Comparison of ENCODE assay signal across 10 cellular contexts in genomic region chr10:110303681-110304080, GRCh38. TPM values are rescaled to one million over a fixed set of nuclear protein-coding genes. Genes with fewer than 3 reads are reported as not detected.
DNase-seq lines count a peak whose midpoint lies in the region; ATAC-seq, FAIRE-seq and TF ChIP-seq lines count a peak whose summit lies in the region.
"Had no signal": no experiment of that assay in that cellular context is flagged by ENCODE, and none has a peak within 500 bp of the region (broad histone marks: within the 10 kb centered on the region; RNA-seq: fewer than 3 reads in every experiment).

No MANE protein-coding gene starts in this region.

- DNase-seq in GM12891 (ENCODE audit: insufficient read length, low spot score) = no peak
- no peak for DNase-seq in T-cell
- DNase-seq in fibroblast of the aortic adventitia (ENCODE audit: low read depth) = peak; percentile 5
- DNase-seq in skeletal muscle cell (ENCODE audit: low read depth) = no peak
- DNase-seq in mucosa of gallbladder (ENCODE audit: low spot score) = no peak
- no peak for DNase-seq in stimulated activated CD4-positive, alpha-beta T cell treated with anti-CD3 and anti-CD28 coated beads, Interleukin-15, amount 100 ng/mL, for 24 hours
- DNase-seq in sciatic nerve (ENCODE audit: low spot score) = no peak
- DNase-seq: stimulated activated CD4-positive, alpha-beta T cell treated with anti-CD3 and anti-CD28 coated beads, Interleukin-12 subunit alpha, Interleukin-12 subunit beta, amount 100 ng/mL, for 4 hours had no signal

- no peaks in the 10 kb centered on the region for H3K27me3 Mint-ChIP-seq in T-cell

- H3K4me3 ChIP-seq in fibroblast of the aortic adventitia (ENCODE audit: low read depth, low read length) (peak overlapping the region; percentile 82), skeletal muscle cell (ENCODE audit: low read depth, low read length) (peak overlapping the region; percentile 73)

- H3K4me1 Mint-ChIP-seq in T-cell = peaks cover 47 to 64% (median 63%) of the 10 kb centered on the region in 3 donors

- ATAC-seq in T-cell (replicated peaks in 1 of 4) = no peak
- no peak for ATAC-seq in HG03469 (IDR thresholded peaks at IDR 0.05; ENCODE audit: unreplicated experiment)
- no peak for ATAC-seq in sciatic nerve

- peaks cover 22% of the 10 kb centered on the region for H3K36me3 Mint-ChIP-seq in T-cell

- peak overlapping the region; percentile 68 to 78 for H3K27ac Mint-ChIP-seq in T-cell

- peak; percentile 63 for FAIRE-seq in GM12891 (lab: Jason Lieb, UNC)
- FAIRE-seq: TTC549 had no signal

- peak overlapping the region; percentile 87 to 89 (median 88) for H3K4me3 Mint-ChIP-seq in T-cell

- TF ChIP-seq POLR2A in GM12891 (IDR thresholded peaks at IDR 0.05; ENCODE audit: low read depth, low read length) = no peak

- no peaks in the 10 kb centered on the region for H3K9me3 Mint-ChIP-seq in T-cell

- intact Hi-C loops in sciatic nerve (cut with DNase I) = no loop called here

- CTCF ChIA-PET in T-cell (lab: Charles Lee) = interaction anchor here (0.6 to 0.8 kb wide), 5 partner anchors 96 to 579 kb away, joined by 3 to 6 read pairs (median 3); no protein-coding TSS in a partner anchor

- POLR2A ChIA-PET in T-cell (lab: Charles Lee) = interaction anchor here (0.5 to 1.0 kb wide), 6 partner anchors 13 to 1265 kb away, joined by 3 read pairs; no protein-coding TSS in a partner anchor

- no peak for TF ChIP-seq CTCF in fibroblast of the aortic adventitia (IDR thresholded peaks at IDR 0.05; ENCODE audit: insufficient read depth, low read length)

TF ChIP-seq in GM12891, 5 proteins besides CTCF, POLR2A, EP300 and RAD21:
- no peak for TF ChIP-seq TAF1 (IDR thresholded peaks at IDR 0.05; ENCODE audit: low read depth, low read length)
- TF ChIP-seq PAX5 (IDR thresholded peaks at IDR 0.05; ENCODE audit: insufficient read depth, low read length, severe bottlenecking) = no peak
- no peak for TF ChIP-seq POU2F2 (IDR thresholded peaks at IDR 0.05; ENCODE audit: low read depth, low read length)
- TF ChIP-seq POLR2AphosphoS5 (IDR thresholded peaks at IDR 0.05; ENCODE audit: low read depth, low read length) = no peak
- TF ChIP-seq SPI1 (IDR thresholded peaks at IDR 0.05; ENCODE audit: low read depth, low read length) = no peak

RNA-seq across cellular contexts. Expression of gene SMNDC1, which starts 1.0 kb away (rescaled TPM):
- 22.3 TPM for polyA plus RNA-seq in GM12891 (2012; ENCODE audit: low read depth, missing spikeins)
- total RNA-seq in T-cell = 10 to 100 TPM; 33.5 to 42.2 (median 34.1) TPM
- 8.9 and 27.5 TPM in 2 replicates for total RNA-seq in fibroblast of the aortic adventitia (ENCODE audit: low replicate concordance)
- total RNA-seq in mucosa of gallbladder = 26.6 TPM
- 35.4 TPM for total RNA-seq in sciatic nerve
